Comparison of ENCODE assay signal across 1 cellular context in genomic region chr6:125259354-125259736, GRCh38.
TF ChIP-seq lines count a peak whose summit lies in the region.

No MANE protein-coding gene starts in this region.

TF ChIP-seq in HEK293, 187 proteins besides CTCF, POLR2A, EP300 and RAD21 (continued from another document):
- TF ChIP-seq ZNF513 (tag by site-specific recombination; IDR thresholded peaks at IDR 0.05) (no peak), ZNF146 (tag by site-specific recombination; IDR thresholded peaks at IDR 0.05) (no peak), MZF1 (tag by site-specific recombination; IDR thresholded peaks at IDR 0.05; ENCODE audit: borderline replicate concordance) (no peak), ZFHX2 (tag by site-specific recombination; conservative IDR thresholded peaks at IDR 0.05) (no peak), ZNF155 (tag by site-specific recombination; IDR thresholded peaks at IDR 0.05) (no peak), GLI4 (tag by site-specific recombination; IDR thresholded peaks at IDR 0.05) (no peak), ZNF473 (tag by site-specific recombination; IDR thresholded peaks at IDR 0.05) (no peak), HIC1 (tag by site-specific recombination; IDR thresholded peaks at IDR 0.05) (no peak; the same call in 1 of the 2 replicates), SETDB1 (IDR thresholded peaks at IDR 0.05; ENCODE audit: insufficient read length, low read length) (no peak), HOXD13 (CRISPR knock-in tag; IDR thresholded peaks at IDR 0.05; ENCODE audit: borderline replicate concordance) (no peak), ZNF580 (tag by site-specific recombination; IDR thresholded peaks at IDR 0.05) (no peak), ZNF157 (tag by site-specific recombination; IDR thresholded peaks at IDR 0.05) (no peak), ZNF571 (tag by site-specific recombination; IDR thresholded peaks at IDR 0.05) (no peak), ZNF214 (tag by site-specific recombination; IDR thresholded peaks at IDR 0.05; ENCODE audit: borderline replicate concordance) (no peak), ZNF623 (tag by site-specific recombination; IDR thresholded peaks at IDR 0.05) (no peak), ZNF843 (tag by site-specific recombination; IDR thresholded peaks at IDR 0.05) (peak; percentile 37; the same call in 1 of the 2 replicates), ZNF510 (tag by site-specific recombination; IDR thresholded peaks at IDR 0.05; ENCODE audit: insufficient replicate concordance) (no peak), ZNF837 (tag by site-specific recombination; IDR thresholded peaks at IDR 0.05) (no peak), ZNF221 (tag by site-specific recombination; IDR thresholded peaks at IDR 0.05; ENCODE audit: borderline replicate concordance) (no peak)
TF ChIP-seq in HEK293: peak in this region for 10.
